In genomic region chr7:149048805-149049204, GRCh38 we compare ENCODE assay signal across 33 cellular contexts.
"Had no signal": no experiment of that assay in that cellular context is flagged by ENCODE, and none has a peak within 500 bp of the region (broad histone marks: within the 10 kb centered on the region; RNA-seq: fewer than 3 reads in every experiment).

No MANE protein-coding gene starts in this region.

- H3K4me3 ChIP-seq: adrenal gland, body of pancreas, cardiac muscle cell, colonic mucosa, dorsolateral prefrontal cortex, gastrocnemius medialis, heart left ventricle had no signal

- H3K36me3 ChIP-seq: adrenal gland, cardiac muscle cell, colonic mucosa, gastrocnemius medialis, heart left ventricle had no signal

- H3K27ac ChIP-seq: adrenal gland, body of pancreas, cardiac muscle cell, colonic mucosa, dorsolateral prefrontal cortex, gastrocnemius medialis, heart left ventricle had no signal

- ATAC-seq: activated CD4-positive, alpha-beta T cell treated with anti-CD3 and anti-CD28 coated beads for 36 hours; activated CD8-positive, alpha-beta memory T cell treated with anti-CD3 and anti-CD28 coated beads, Interleukin-2, amount 10 ng/mL, durations not matched to agents 7 days and 5 days; activated CD8-positive, alpha-beta T cell treated with anti-CD3 and anti-CD28 coated beads, Interleukin-2, amount 10 ng/mL, durations not matched to agents 7 days and 5 days; activated naive CD8-positive, alpha-beta T cell treated with anti-CD3 and anti-CD28 coated beads, Interleukin-2, amount 50 U/mL, for 24 hours; body of pancreas; esophagus mucosa; gastrocnemius medialis; heart left ventricle; T-helper 17 cell had no signal

- H3K4me1 ChIP-seq: adrenal gland, body of pancreas, colonic mucosa, gastrocnemius medialis had no signal

- DNase-seq: activated CD4-positive, alpha-beta memory T cell treated with anti-CD3 and anti-CD28 coated beads for 36 hours; activated CD4-positive, alpha-beta T cell treated with anti-CD3 and anti-CD28 coated beads for 36 hours; activated CD4-positive, alpha-beta T cell treated with anti-CD3 and anti-CD28 coated beads, Interleukin-2, amount 10 ng/mL, durations not matched to agents 24 days and 14 days; activated CD4-positive, CD25-positive, alpha-beta regulatory T cell; activated CD4-positive, CD25-positive, alpha-beta regulatory T cell treated with anti-CD3 and anti-CD28 coated beads, Interleukin-2, amount 50 U/mL, for 72 hours; activated CD8-positive, alpha-beta memory T cell treated with anti-CD3 and anti-CD28 coated beads, Interleukin-2, amount 10 ng/mL, durations not matched to agents 7 days and 5 days; activated CD8-positive, alpha-beta memory T cell treated with anti-CD3 and anti-CD28 coated beads, Interleukin-2, amount 50 U/mL, for 4 hours; activated CD8-positive, alpha-beta T cell treated with anti-CD3 and anti-CD28 coated beads, Interleukin-2, amount 10 ng/mL, durations not matched to agents 7 days and 5 days; activated effector memory CD4-positive, alpha-beta T cell treated with anti-CD3 and anti-CD28 coated beads, Interleukin-2, amount 50 U/mL, for 16 hours; activated naive CD4-positive, alpha-beta T cell treated with anti-CD3 and anti-CD28 coated beads for 36 hours; activated naive CD8-positive, alpha-beta T cell treated with anti-CD3 and anti-CD28 coated beads for 36 hours; activated naive CD8-positive, alpha-beta T cell treated with anti-CD3 and anti-CD28 coated beads, Interleukin-2, amount 50 U/mL, for 24 hours; activated T-cell treated with anti-CD3 and anti-CD28 coated beads, Interleukin-2, amount 50 U/mL, for 1 hour; activated T-cell treated with anti-CD3 and anti-CD28 coated beads, Interleukin-2, amount 50 U/mL, for 48 hours; adrenal gland; amygdala; aorta; body of pancreas; central memory CD4-positive, alpha-beta T cell; cerebellar nuclear complex; colonic mucosa; dorsolateral prefrontal cortex; effector memory CD4-positive, alpha-beta T cell; endodermal cell; foreskin fibroblast; gastrocnemius medialis; glutamatergic neuron; heart left ventricle; T-helper 1 cell; T-helper 17 cell; T1000 had no signal

- H3K9me3 ChIP-seq: adrenal gland, body of pancreas, colonic mucosa, gastrocnemius medialis, heart left ventricle had no signal

- H3K27me3 ChIP-seq: adrenal gland, body of pancreas, cardiac muscle cell, colonic mucosa, dorsolateral prefrontal cortex, gastrocnemius medialis, heart left ventricle had no signal
